Comparison of ENCODE assay signal across 1 cellular context in genomic region chr17:81531013-81531412, GRCh38. TPM values are rescaled to one million over a fixed set of nuclear protein-coding genes. Genes with fewer than 3 reads are reported as not detected.
"Had no signal": no experiment of that assay in that cellular context is flagged by ENCODE, and none has a peak within 500 bp of the region (broad histone marks: within the 10 kb centered on the region; RNA-seq: fewer than 3 reads in every experiment).

No MANE protein-coding gene starts in this region.

RNA-seq across cellular contexts. Expression of gene FSCN2, which starts 2.8 kb away (rescaled TPM):
- total RNA-seq: activated naive CD4-positive, alpha-beta T cell treated with anti-CD3 and anti-CD28 coated beads for 36 hours had no signal
